In genomic region chr3:85800676-85801075, GRCh38 we compare ENCODE assay signal across 14 cellular contexts.
DNase-seq lines count a peak whose midpoint lies in the region; ATAC-seq and TF ChIP-seq lines count a peak whose summit lies in the region.
"Had no signal": no experiment of that assay in that cellular context is flagged by ENCODE, and none has a peak within 500 bp of the region (broad histone marks: within the 10 kb centered on the region; RNA-seq: fewer than 3 reads in every experiment).

No MANE protein-coding gene starts in this region.

- peaks cover 22% of the 10 kb centered on the region for H3K36me3 Mint-ChIP-seq in glutamatergic neuron (ENCODE audit: unreplicated experiment)
- H3K36me3 Mint-ChIP-seq: CD14-positive monocyte; CD8-positive, alpha-beta T cell had no signal

- H3K4me3 Mint-ChIP-seq in glutamatergic neuron (ENCODE audit: unreplicated experiment): peak overlapping the region; percentile 69
- H3K4me3 Mint-ChIP-seq: CD14-positive monocyte; CD8-positive, alpha-beta T cell had no signal

- H3K27ac Mint-ChIP-seq in glutamatergic neuron (ENCODE audit: unreplicated experiment): peak overlapping the region; percentile 96
- H3K27ac Mint-ChIP-seq: CD14-positive monocyte; CD8-positive, alpha-beta T cell had no signal

- ATAC-seq in GM21717 (IDR thresholded peaks at IDR 0.05; ENCODE audit: unreplicated experiment): no peak
- ATAC-seq: CD8-positive, alpha-beta T cell had no signal

- H3K27me3 Mint-ChIP-seq in glutamatergic neuron (ENCODE audit: unreplicated experiment): peaks cover 9% of the 10 kb centered on the region

- no peak for TF ChIP-seq CTCF in glutamatergic neuron (IDR thresholded peaks at IDR 0.05; ENCODE audit: partially characterized antibody, unreplicated experiment)

- in situ Hi-C loops in G401 (cut with HindIII; ENCODE audit: low sequenced_read_pairs): no loop called here

- peak; percentile 20 for DNase-seq in NCI-H1092 treated with DMSO at 0.1 percent for 48 hours (lab: John Stamatoyannopoulos, UW)
- no peak for DNase-seq in NCI-H1092 (lab: John Stamatoyannopoulos, UW)
- DNase-seq in G401 (ENCODE audit: low spot score): peak; percentile 63
- DNase-seq in NCI-H69 (lab: John Stamatoyannopoulos, UW): peak; percentile 34
- DNase-seq in glutamatergic neuron: peak; percentile 24
- DNase-seq in RPMI8226: no peak
- DNase-seq: 8988T; Calu3; CD8-positive, alpha-beta T cell; DMS79; GF-D8; GM23248 had no signal

- H3K9me3 Mint-ChIP-seq in glutamatergic neuron (ENCODE audit: unreplicated experiment): peaks cover 10% of the 10 kb centered on the region

- H3K4me1 Mint-ChIP-seq in glutamatergic neuron (ENCODE audit: low read depth, unreplicated experiment): peaks cover 33% of the 10 kb centered on the region
- H3K4me1 Mint-ChIP-seq: CD14-positive monocyte had no signal

Comparison
In these comparisons a context has a peak if more than half of its experiments do, and no peak if none do; other contexts are left out.
1. DNase-seq: peak in NCI-H1092 treated with DMSO at 0.1 percent for 48 hours (single experiment), G401 (single experiment), NCI-H69 (single experiment) and glutamatergic neuron (single experiment); none in NCI-H1092 (single experiment) and RPMI8226 (single experiment).